ENCODE assay signal across 9 cellular contexts in genomic region chr5:74945561-74946165, GRCh38.
DNase-seq lines count a peak whose midpoint lies in the region; ATAC-seq and TF ChIP-seq lines count a peak whose summit lies in the region.
"Had no signal": no experiment of that assay in that cellular context is flagged by ENCODE, and none has a peak within 500 bp of the region (broad histone marks: within the 10 kb centered on the region; RNA-seq: fewer than 3 reads in every experiment).

No MANE protein-coding gene starts in this region.

- no peaks in the 10 kb centered on the region for H3K9me3 ChIP-seq in uterus
- H3K9me3 ChIP-seq: Peyer's patch had no signal

- peaks cover 10% of the 10 kb centered on the region for H3K4me1 Mint-ChIP-seq in activated naive CD8-positive, alpha-beta T cell treated with anti-CD3 and anti-CD28 coated beads, Interleukin-2, amount 10 ng/mL, durations not matched to agents 7 days and 5 days

- H3K27ac Mint-ChIP-seq in activated naive CD8-positive, alpha-beta T cell treated with anti-CD3 and anti-CD28 coated beads, Interleukin-2, amount 10 ng/mL, durations not matched to agents 7 days and 5 days, result no peak overlapping the region

- peak; percentile 64 for ATAC-seq in GM19452 (IDR thresholded peaks at IDR 0.05; ENCODE audit: unreplicated experiment)
- peak; percentile 76 for ATAC-seq in HG03439 (IDR thresholded peaks at IDR 0.05; ENCODE audit: unreplicated experiment)
- peak; percentile 67 for ATAC-seq in activated naive CD8-positive, alpha-beta T cell treated with anti-CD3 and anti-CD28 coated beads, Interleukin-2, amount 10 ng/mL, durations not matched to agents 7 days and 5 days (ENCODE audit: low read depth)

- peak; percentile 48 for DNase-seq in GM12865 (ENCODE audit: low read depth)
- DNase-seq in activated naive CD8-positive, alpha-beta T cell treated with anti-CD3 and anti-CD28 coated beads, Interleukin-2, amount 10 ng/mL, durations not matched to agents 7 days and 5 days, result no peak
- no peak for DNase-seq in pons (ENCODE audit: low spot score)
- DNase-seq in dorsolateral prefrontal cortex, result no peak
- no peak for DNase-seq in uterus
- DNase-seq in ACHN, result no peak
- DNase-seq: Peyer's patch had no signal

- no peak for TF ChIP-seq CTCF in GM12865 (IDR thresholded peaks at IDR 0.05; ENCODE audit: insufficient read depth, low read depth, low read length, missing control alignments)
- TF ChIP-seq CTCF in dorsolateral prefrontal cortex (IDR thresholded peaks at IDR 0.05 in 54 of 56, conservative IDR thresholded peaks at IDR 0.05 in 2 of 56; ENCODE audit: low read depth in 1 of 56, partially characterized antibody in 56 of 56), result no peak
- TF ChIP-seq CTCF in uterus (IDR thresholded peaks at IDR 0.05), result no peak

- intact Hi-C loops in dorsolateral prefrontal cortex (cut with DNase I), result no loop called here
- intact Hi-C loops in uterus (cut with DNase I; ENCODE audit: low total_unique reads), result no loop called here

- peaks cover 2% of the 10 kb centered on the region for H3K36me3 Mint-ChIP-seq in activated naive CD8-positive, alpha-beta T cell treated with anti-CD3 and anti-CD28 coated beads, Interleukin-2, amount 10 ng/mL, durations not matched to agents 7 days and 5 days

- H3K36me3 ChIP-seq in uterus, result no peaks in the 10 kb centered on the region
- H3K36me3 ChIP-seq: Peyer's patch had no signal

- TF ChIP-seq POLR2A in uterus (IDR thresholded peaks at IDR 0.05), result no peak

- H3K27me3 ChIP-seq in dorsolateral prefrontal cortex (no peaks in the 10 kb centered on the region), uterus (no peaks in the 10 kb centered on the region)
- H3K27me3 ChIP-seq: Peyer's patch had no signal

- H3K9me3 Mint-ChIP-seq in activated naive CD8-positive, alpha-beta T cell treated with anti-CD3 and anti-CD28 coated beads, Interleukin-2, amount 10 ng/mL, durations not matched to agents 7 days and 5 days, result no peaks in the 10 kb centered on the region

- H3K27me3 Mint-ChIP-seq in activated naive CD8-positive, alpha-beta T cell treated with anti-CD3 and anti-CD28 coated beads, Interleukin-2, amount 10 ng/mL, durations not matched to agents 7 days and 5 days, result peaks cover 31% of the 10 kb centered on the region

- no peaks in the 10 kb centered on the region for H3K4me1 ChIP-seq in uterus

- no peak overlapping the region for H3K27ac ChIP-seq in dorsolateral prefrontal cortex
- H3K27ac ChIP-seq in uterus, result no peak overlapping the region
- H3K27ac ChIP-seq: Peyer's patch had no signal

- POLR2A ChIA-PET in activated naive CD8-positive, alpha-beta T cell treated with anti-CD3 and anti-CD28 coated beads, Interleukin-2, amount 10 ng/mL, durations not matched to agents 7 days and 5 days (lab: Charles Lee), result interaction anchor here (1.3 kb wide), 1 partner anchor 291 kb away, joined by 3 read pairs; the partner anchor contains the start of gene ANKRD31

- in situ Hi-C loops in ACHN (cut with HindIII; ENCODE audit: low pct_ligation_motif_present, low pct_unique_long_range_greater_than_20kb, low sequenced_read_pairs), result no loop called here

- no peak overlapping the region for H3K4me3 Mint-ChIP-seq in activated naive CD8-positive, alpha-beta T cell treated with anti-CD3 and anti-CD28 coated beads, Interleukin-2, amount 10 ng/mL, durations not matched to agents 7 days and 5 days

- H3K4me3 ChIP-seq in GM12865 (ENCODE audit: low read depth, low read length), result no peak overlapping the region
- no peak overlapping the region for H3K4me3 ChIP-seq in dorsolateral prefrontal cortex
- H3K4me3 ChIP-seq in uterus, result no peak overlapping the region
- H3K4me3 ChIP-seq: Peyer's patch had no signal
